ENCODE assay signal across 26 cellular contexts in the genomic region with DNA sequence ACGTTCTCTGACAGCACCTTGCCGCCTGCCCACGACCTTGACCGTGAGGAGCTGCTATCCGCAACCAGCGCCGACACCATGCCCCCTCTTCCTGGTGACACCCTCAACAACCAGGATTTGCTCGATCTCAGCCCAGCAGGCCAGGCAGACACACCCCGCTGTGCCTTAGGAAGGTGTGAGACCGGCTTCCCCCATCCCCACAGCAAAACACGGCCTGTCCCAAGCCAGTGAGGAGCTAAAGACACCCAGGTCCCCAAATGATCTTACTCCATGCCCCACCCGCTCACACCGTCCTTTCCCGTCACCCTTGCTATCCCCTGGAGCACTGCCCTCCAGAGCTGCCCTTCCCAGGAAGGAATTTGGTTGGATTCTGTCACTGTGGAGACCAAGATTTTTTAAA.
"Had no signal": no experiment of that assay in that cellular context is flagged by ENCODE, and none has a peak within 500 bp of the region (broad histone marks: within the 10 kb centered on the region; RNA-seq: fewer than 3 reads in every experiment).

No MANE protein-coding gene starts in this region.

- H3K4me3 ChIP-seq: body of pancreas, left lung, lung, right lobe of liver, skin epidermis, stomach, suprapubic skin, tibial nerve, uterus had no signal

- H3K27ac Mint-ChIP-seq: activated CD4-positive, alpha-beta T cell treated with anti-CD3 and anti-CD28 coated beads for 36 hours; activated naive CD4-positive, alpha-beta T cell treated with anti-CD3 and anti-CD28 coated beads, Interleukin-2, amount 10 ng/mL, durations not matched to agents 7 days and 5 days; stimulated activated effector memory CD8-positive, alpha-beta T cell treated with anti-CD3 and anti-CD28 coated beads, Interleukin-12 subunit alpha, Interleukin-12 subunit beta, amount 100 ng/mL, for 72 hours had no signal

- H3K36me3 ChIP-seq: right lobe of liver, suprapubic skin, uterus had no signal

- H3K36me3 Mint-ChIP-seq: activated naive CD4-positive, alpha-beta T cell treated with anti-CD3 and anti-CD28 coated beads, Interleukin-2, amount 10 ng/mL, durations not matched to agents 7 days and 5 days; naive thymus-derived CD8-positive, alpha-beta T cell; stimulated activated effector memory CD8-positive, alpha-beta T cell treated with anti-CD3 and anti-CD28 coated beads, Interleukin-12 subunit alpha, Interleukin-12 subunit beta, amount 100 ng/mL, for 72 hours had no signal

- ATAC-seq: activated CD4-positive, alpha-beta T cell treated with anti-CD3 and anti-CD28 coated beads for 36 hours; body of pancreas; esophagus mucosa; left lung; naive thymus-derived CD8-positive, alpha-beta T cell; right lobe of liver; stimulated activated effector memory CD8-positive, alpha-beta T cell treated with anti-CD3 and anti-CD28 coated beads, Interleukin-12 subunit alpha, Interleukin-12 subunit beta, amount 100 ng/mL, for 72 hours had no signal

- FAIRE-seq: endothelial cell of umbilical vein had no signal

- H3K4me1 ChIP-seq: uterus had no signal

- H3K27ac ChIP-seq: body of pancreas, parathyroid adenoma, right lobe of liver, suprapubic skin, tibial nerve, uterus had no signal

- H3K9me3 ChIP-seq: body of pancreas, left lung, right lobe of liver, stomach, suprapubic skin, tibial nerve, uterus had no signal

- H3K27me3 ChIP-seq: body of pancreas, left lung, right lobe of liver, stomach, suprapubic skin, tibial nerve, uterus had no signal

- H3K9me3 Mint-ChIP-seq: activated naive CD4-positive, alpha-beta T cell treated with anti-CD3 and anti-CD28 coated beads, Interleukin-2, amount 10 ng/mL, durations not matched to agents 7 days and 5 days; immature natural killer cell; naive thymus-derived CD8-positive, alpha-beta T cell; stimulated activated effector memory CD8-positive, alpha-beta T cell treated with anti-CD3 and anti-CD28 coated beads, Interleukin-12 subunit alpha, Interleukin-12 subunit beta, amount 100 ng/mL, for 72 hours had no signal

- H3K27me3 Mint-ChIP-seq: activated CD4-positive, alpha-beta T cell treated with anti-CD3 and anti-CD28 coated beads for 36 hours; naive thymus-derived CD8-positive, alpha-beta T cell had no signal

- DNase-seq: activated CD4-positive, alpha-beta T cell treated with anti-CD3 and anti-CD28 coated beads for 36 hours; activated CD4-positive, alpha-beta T cell treated with anti-CD3 and anti-CD28 coated beads, Interleukin-2, amount 50 U/mL, for 4 hours; activated CD8-positive, alpha-beta memory T cell treated with anti-CD3 and anti-CD28 coated beads for 24 hours; activated CD8-positive, alpha-beta memory T cell treated with anti-CD3 and anti-CD28 coated beads, Interleukin-2, amount 50 U/mL, for 4 hours; activated effector memory CD4-positive, alpha-beta T cell treated with Interleukin-2 at 50 U/mL for 16 hours; activated naive CD4-positive, alpha-beta T cell treated with anti-CD3 and anti-CD28 coated beads, Interleukin-2, amount 10 ng/mL, durations not matched to agents 7 days and 5 days; activated T-cell treated with anti-CD3 and anti-CD28 coated beads, Interleukin-2, amount 50 U/mL, for 48 hours; body of pancreas; effector CD8-positive, alpha-beta T cell; foreskin melanocyte; immature natural killer cell; left lung; naive thymus-derived CD8-positive, alpha-beta T cell; right lobe of liver; stimulated activated CD4-positive, alpha-beta T cell treated with anti-CD3 and anti-CD28 coated beads, Interleukin-1b, Interleukin-23, amount 100 ng/mL, for 48 hours; stomach; T-helper 9 cell; uterus had no signal

- H3K4me3 Mint-ChIP-seq: activated CD4-positive, alpha-beta T cell treated with anti-CD3 and anti-CD28 coated beads for 36 hours; activated naive CD4-positive, alpha-beta T cell treated with anti-CD3 and anti-CD28 coated beads, Interleukin-2, amount 10 ng/mL, durations not matched to agents 7 days and 5 days; naive thymus-derived CD8-positive, alpha-beta T cell; stimulated activated effector memory CD8-positive, alpha-beta T cell treated with anti-CD3 and anti-CD28 coated beads, Interleukin-12 subunit alpha, Interleukin-12 subunit beta, amount 100 ng/mL, for 72 hours had no signal
